ENCODE assay signal across 16 cellular contexts in genomic region chr2:223797073-223797472, GRCh38. TPM values are rescaled to one million over a fixed set of nuclear protein-coding genes. Genes with fewer than 3 reads are reported as not detected.
DNase-seq lines count a peak whose midpoint lies in the region; ATAC-seq and TF ChIP-seq lines count a peak whose summit lies in the region.
"Had no signal": no experiment of that assay in that cellular context is flagged by ENCODE, and none has a peak within 500 bp of the region (broad histone marks: within the 10 kb centered on the region; RNA-seq: fewer than 3 reads in every experiment).

No MANE protein-coding gene starts in this region.

- no peaks in the 10 kb centered on the region for H3K36me3 ChIP-seq in breast epithelium
- H3K36me3 ChIP-seq in upper lobe of right lung, result no peaks in the 10 kb centered on the region
- H3K36me3 ChIP-seq: heart left ventricle, thoracic aorta had no signal

- peak overlapping the region; percentile 47 for H3K4me3 Mint-ChIP-seq in MCF 10A (ENCODE audit: unreplicated experiment)
- H3K4me3 Mint-ChIP-seq: activated CD8-positive, alpha-beta T cell treated with anti-CD3 and anti-CD28 coated beads, Interleukin-2, amount 10 ng/mL, durations not matched to agents 7 days and 5 days; T-helper 1 cell treated with Interleukin-12 subunit alpha and Interleukin-12 subunit beta and Interleukin-4 antibody, amounts not matched to agents 30 μg/mL and 1 μg/mL, for 36 hours had no signal

- ATAC-seq in upper lobe of right lung (peak; percentile 19), HG02678 (IDR thresholded peaks at IDR 0.05; ENCODE audit: unreplicated experiment) (no peak)
- ATAC-seq: activated CD8-positive, alpha-beta T cell treated with anti-CD3 and anti-CD28 coated beads, Interleukin-2, amount 10 ng/mL, durations not matched to agents 7 days and 5 days; heart left ventricle had no signal

- no peak overlapping the region for H3K27ac ChIP-seq in breast epithelium
- H3K27ac ChIP-seq in upper lobe of right lung, result no peak overlapping the region
- H3K27ac ChIP-seq: heart left ventricle, thoracic aorta had no signal

- H3K4me1 ChIP-seq in breast epithelium (no peaks in the 10 kb centered on the region), upper lobe of right lung (no peaks in the 10 kb centered on the region)
- H3K4me1 ChIP-seq: heart left ventricle had no signal

- POLR2A ChIA-PET in MCF 10A (lab: Yijun Ruan, JAX), result interaction anchor here (0.5 to 4.2 kb wide), 20 partner anchors 9 to 820 kb away, joined by 3 to 58 read pairs (median 4); partner anchors contain the start of genes AP1S3 and MRPL44

- CTCF ChIA-PET in MCF 10A (lab: Yijun Ruan, JAX), result interaction anchor here (0.5 to 4.9 kb wide), 35 partner anchors 9 to 881 kb away, joined by 3 to 54 read pairs (median 5); no protein-coding TSS in a partner anchor

- TF ChIP-seq CTCF in MCF 10A (IDR thresholded peaks at IDR 0.05; ENCODE audit: unreplicated experiment), result no peak
- no peak for TF ChIP-seq CTCF in breast epithelium (IDR thresholded peaks at IDR 0.05)
- TF ChIP-seq CTCF in upper lobe of right lung (IDR thresholded peaks at IDR 0.05), result no peak

- H3K9me3 Mint-ChIP-seq in MCF 10A (ENCODE audit: unreplicated experiment), result peaks cover 5% of the 10 kb centered on the region
- H3K9me3 Mint-ChIP-seq: T-helper 1 cell treated with Interleukin-12 subunit alpha and Interleukin-12 subunit beta and Interleukin-4 antibody, amounts not matched to agents 30 μg/mL and 1 μg/mL, for 36 hours had no signal

- H3K27me3 Mint-ChIP-seq in MCF 10A (ENCODE audit: insufficient read depth, unreplicated experiment), result no peaks in the 10 kb centered on the region

- H3K27ac Mint-ChIP-seq in MCF 10A (ENCODE audit: low read depth, unreplicated experiment), result peak overlapping the region; percentile 81
- H3K27ac Mint-ChIP-seq: activated CD8-positive, alpha-beta T cell treated with anti-CD3 and anti-CD28 coated beads, Interleukin-2, amount 10 ng/mL, durations not matched to agents 7 days and 5 days; T-helper 1 cell treated with Interleukin-12 subunit alpha and Interleukin-12 subunit beta and Interleukin-4 antibody, amounts not matched to agents 30 μg/mL and 1 μg/mL, for 36 hours had no signal

- BruUV-seq in MCF 10A (replicated peaks; lab: Mats Ljungman, UMichigan), result no TSS peak

- no peak for TF ChIP-seq POLR2A in breast epithelium (IDR thresholded peaks at IDR 0.05)

- intact Hi-C loops in MCF 10A (cut with micrococcal nuclease) (loop anchor here (1.0 to 10.0 kb wide), 2 partner anchors 692 to 826 kb away; no protein-coding TSS in a partner anchor), breast epithelium (cut with DNase I; ENCODE audit: low total_unique reads) (no loop called here), upper lobe of right lung (cut with DNase I) (no loop called here), posterior vena cava (cut with DNase I) (loop anchor here in 1 of 2 donors (10.0 kb wide), 1 partner anchor 102 kb away; no protein-coding TSS in a partner anchor)

- no peaks in the 10 kb centered on the region for H3K36me3 Mint-ChIP-seq in MCF 10A (ENCODE audit: insufficient read depth, unreplicated experiment)

- DNase-seq in MCF 10A (ENCODE audit: unreplicated experiment) (peak; percentile 96), breast epithelium (ENCODE audit: low spot score in 2 of 2) (no peak), astrocyte of the hippocampus (ENCODE audit: low read depth, low spot score) (peak; percentile 93), kidney tubule cell (ENCODE audit: low spot score) (peak; percentile 97), upper lobe of right lung (no peak), posterior vena cava (ENCODE audit: low spot score) (no peak), NCI-H1105 (lab: John Stamatoyannopoulos, UW) (no peak)
- DNase-seq: 8988T; activated CD8-positive, alpha-beta T cell treated with anti-CD3 and anti-CD28 coated beads, Interleukin-2, amount 10 ng/mL, durations not matched to agents 7 days and 5 days; DMS153; GOT3; heart left ventricle; NCI-H1694 had no signal

- H3K27me3 ChIP-seq in breast epithelium (no peaks in the 10 kb centered on the region), upper lobe of right lung (no peaks in the 10 kb centered on the region)
- H3K27me3 ChIP-seq: heart left ventricle had no signal

- H3K4me3 ChIP-seq in breast epithelium, result no peak overlapping the region
- no peak overlapping the region for H3K4me3 ChIP-seq in upper lobe of right lung
- H3K4me3 ChIP-seq: heart left ventricle, thoracic aorta had no signal

- H3K4me1 Mint-ChIP-seq in MCF 10A (ENCODE audit: insufficient read depth, unreplicated experiment), result peaks cover 30% of the 10 kb centered on the region

- peaks cover 0 to 2% of the 10 kb centered on the region in 2 donors for H3K9me3 ChIP-seq in breast epithelium
- no peaks in the 10 kb centered on the region for H3K9me3 ChIP-seq in upper lobe of right lung
- H3K9me3 ChIP-seq: thoracic aorta had no signal

RNA-seq across cellular contexts. Expression of gene AP1S3, which starts 40.3 kb away (rescaled TPM):
- total RNA-seq in MCF 10A (2022) (56.9 and 57.7 TPM in 2 replicates), breast epithelium (1 to 10 TPM; 2.1 to 9.5 (median 4.7) TPM), upper lobe of right lung (16.8 TPM), posterior vena cava (1 to 10 TPM; 1.2 to 1.5 TPM)

Comparison
In these comparisons a context has a peak if more than half of its experiments do, and no peak if none do; other contexts are left out.
1. DNase-seq: peak in MCF 10A (single experiment), astrocyte of the hippocampus (single experiment) and kidney tubule cell (single experiment); none in breast epithelium (0 of 2), upper lobe of right lung (single experiment), posterior vena cava (single experiment) and NCI-H1105 (single experiment).